8 cellular contexts compared by ENCODE assay signal in the genomic region with DNA sequence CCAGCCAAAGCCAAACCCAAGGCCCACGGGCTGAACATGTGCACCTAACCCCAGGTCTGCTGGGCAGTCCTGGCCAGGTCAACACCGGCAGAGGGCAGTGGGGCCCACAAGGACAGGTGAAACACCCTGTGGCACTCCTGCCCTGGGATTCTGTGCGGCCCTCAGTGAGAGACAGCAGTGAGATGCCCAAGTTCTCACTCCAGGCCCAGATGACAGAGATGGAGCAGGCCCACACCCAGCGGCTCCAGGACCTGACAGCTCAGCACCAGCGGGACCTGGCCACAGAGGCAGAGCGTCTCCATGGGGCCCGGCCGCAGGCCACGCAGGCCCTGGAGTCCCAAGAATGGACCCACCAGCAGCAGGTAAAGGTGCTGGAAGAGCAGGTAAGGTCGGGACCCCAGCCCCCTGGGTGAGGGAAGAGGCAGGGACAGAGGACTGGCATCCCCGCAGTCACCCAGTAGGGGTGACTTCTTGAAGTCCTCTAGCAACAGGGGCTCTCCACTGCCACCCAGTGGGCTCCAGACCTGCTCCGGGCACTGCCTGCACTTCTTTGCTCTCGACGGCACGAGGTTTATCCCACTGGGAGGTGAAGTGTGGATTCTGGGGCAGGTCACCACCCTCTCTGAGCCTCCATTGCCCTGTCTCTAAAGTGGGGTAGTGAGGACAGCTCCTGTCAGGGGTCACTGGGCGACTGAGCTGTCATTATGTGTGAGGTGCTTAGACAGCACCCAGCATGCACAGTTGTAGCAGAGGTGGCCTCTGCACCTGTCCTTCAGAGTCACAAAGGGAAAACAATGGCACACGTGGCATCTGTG. TPM values are rescaled to one million over a fixed set of nuclear protein-coding genes. Genes with fewer than 3 reads are reported as not detected.
A peak's percentile ranks its signal among the peaks of the same experiment; 100 is the strongest.
DNase-seq lines count a peak whose midpoint lies in the region; TF ChIP-seq lines count a peak whose summit lies in the region.

No MANE protein-coding gene starts in this region.

- H3K4me3 ChIP-seq in NB4 (ENCODE audit: low read depth, low read length) (no peak overlapping the region), ovary (no peak overlapping the region)

- TF ChIP-seq EP300 in ovary (IDR thresholded peaks at IDR 0.05): no peak

- intact Hi-C loops in ovary (cut with DNase I): loop anchor here in 1 of 4 donors (10.0 kb wide), 1 partner anchor 75 kb away; no protein-coding TSS in a partner anchor

- H3K27ac ChIP-seq in ovary: no peak overlapping the region

- peaks cover 23% of the 10 kb centered on the region for H3K4me1 ChIP-seq in ovary (ENCODE audit: insufficient read depth)

- no peaks in the 10 kb centered on the region for H3K27me3 ChIP-seq in ovary

- H3K36me3 ChIP-seq in ovary: no peaks in the 10 kb centered on the region

- peaks cover 0 to 3% of the 10 kb centered on the region in 2 donors for H3K9me3 ChIP-seq in ovary

- no peak for TF ChIP-seq POLR2A in NB4 (IDR thresholded peaks at IDR 0.05; ENCODE audit: extremely low read depth, insufficient read length)
- TF ChIP-seq POLR2A in ovary (IDR thresholded peaks at IDR 0.05): no peak

- peak; percentile 66 for TF ChIP-seq CTCF in NB4 (IDR thresholded peaks at IDR 0.05; ENCODE audit: low read depth, low read length)
- no peak for TF ChIP-seq CTCF in ovary (IDR thresholded peaks at IDR 0.05)

- WGBS in ovary, 3 donors: 92 to 93% (median 92%) methylated on average over 15 to 17 of the region's 17 CpGs

- DNase-seq in GM03348 (ENCODE audit: low spot score): peak; percentile 55
- peak; percentile 66 for DNase-seq in NB4 (ENCODE audit: low read depth)
- peak; percentile 74 for DNase-seq in dermis blood vessel endothelial cell
- peak in 4 of 5 donors; percentile 11 to 36 (median 31) for DNase-seq in ovary
- no peak for DNase-seq in activated CD4-positive, CD25-positive, alpha-beta regulatory T cell treated with anti-CD3 and anti-CD28 coated beads, Interleukin-2, amount 50 U/mL, for 72 hours
- DNase-seq in hypothalamus (lab: John Stamatoyannopoulos, UW): no peak
- no peak for DNase-seq in NCI-H187 (lab: John Stamatoyannopoulos, UW)
- no peak for DNase-seq in C1 segment of cervical spinal cord (lab: John Stamatoyannopoulos, UW)

RNA-seq across cellular contexts. Expression of a gene that starts 8.8 kb away (rescaled TPM):
- 23.4 and 25.2 TPM in 2 replicates for total RNA-seq in dermis blood vessel endothelial cell
- total RNA-seq in ovary: 10 to 100 TPM; 32.7 to 69.5 (median 50.3) TPM
- 10 to 100 TPM; 16.7 to 29.5 TPM for polyA plus RNA-seq in ovary

Comparison
In these comparisons a context has a peak if more than half of its experiments do, and no peak if none do; other contexts are left out.
1. DNase-seq: peak in GM03348 (single experiment), NB4 (single experiment), dermis blood vessel endothelial cell (single experiment) and ovary (4 of 5); none in activated CD4-positive, CD25-positive, alpha-beta regulatory T cell treated with anti-CD3 and anti-CD28 coated beads, Interleukin-2, amount 50 U/mL, for 72 hours (single experiment), hypothalamus (0 of 51), NCI-H187 (0 of 2) and C1 segment of cervical spinal cord (0 of 14).